In the genomic region with DNA sequence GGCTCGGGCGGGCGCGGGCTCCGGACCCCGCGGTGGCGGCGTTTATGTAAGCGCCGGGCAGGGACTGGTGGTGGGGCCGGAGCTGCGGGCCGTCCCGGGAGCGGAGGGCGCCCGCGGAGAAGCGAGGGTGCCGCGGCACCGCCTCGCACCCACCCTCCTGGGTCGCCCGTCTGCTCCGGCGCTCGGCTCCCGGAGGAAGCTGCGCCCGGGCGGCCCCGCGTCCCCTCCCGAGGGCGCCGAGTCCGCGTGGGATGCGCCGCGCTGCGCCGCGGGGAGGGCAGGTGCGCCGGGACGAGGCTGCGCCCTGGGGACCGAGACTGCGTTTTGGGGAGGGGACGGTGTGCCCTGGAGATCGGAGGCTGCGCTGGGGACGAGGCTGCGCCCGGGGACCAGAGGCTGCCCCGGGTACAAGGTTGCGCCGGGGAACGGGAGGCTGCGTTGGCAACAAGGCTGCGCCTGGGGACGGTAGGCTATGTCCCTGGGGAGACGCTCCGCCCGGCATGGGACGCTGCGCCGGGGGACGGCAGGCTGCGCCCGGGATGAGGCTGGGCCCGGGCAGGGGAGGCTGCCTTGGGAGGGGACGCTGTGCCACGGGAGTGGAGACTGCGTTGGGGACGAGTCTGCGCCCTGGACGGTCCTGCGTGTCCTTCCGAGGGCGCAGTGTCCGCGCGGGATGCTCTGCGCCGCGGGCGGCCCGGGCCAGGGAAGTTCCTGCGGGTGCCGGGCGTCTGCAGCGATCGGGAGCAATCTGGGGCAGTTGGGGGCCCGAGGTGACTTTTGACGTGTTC, we compare ENCODE assay signal across 8 cellular contexts. TPM values are rescaled to one million over a fixed set of nuclear protein-coding genes. Genes with fewer than 3 reads are reported as not detected.
A peak's percentile ranks its signal among the peaks of the same experiment; 100 is the strongest.
DNase-seq lines count a peak whose midpoint lies in the region; ATAC-seq, FAIRE-seq and TF ChIP-seq lines count a peak whose summit lies in the region.

No MANE protein-coding gene starts in this region.

- H3K79me2 ChIP-seq in endothelial cell of umbilical vein (ENCODE audit: control insufficient read depth, insufficient read depth, low read length): peaks cover 38% of the 10 kb centered on the region

- H3K9me3 ChIP-seq in endothelial cell of umbilical vein (replicated peaks; ENCODE audit: control insufficient read depth, insufficient read depth, low read length) (no peaks in the 10 kb centered on the region), mucosa of rectum (ENCODE audit: control insufficient read depth in 2 of 2, low read length in 2 of 2) (no peaks in the 10 kb centered on the region)

- POLR2A ChIA-PET in activated B cell treated with CpG ODN at 0.5 μM for 24 hours (lab: Charles Lee): interaction anchor here (0.5 to 0.7 kb wide), 2 partner anchors 54 to 273 kb away, joined by 3 to 9 read pairs; partner anchors contain the start of gene UBE2G2
- POLR2A ChIA-PET in endothelial cell of umbilical vein (lab: Charles Lee): no interaction called here

- dilution Hi-C loops in endothelial cell of umbilical vein (cut with MboI; ENCODE audit: extremely low pct_ligation_motif_present, low sequenced_read_pairs): no loop called here

- H3K27ac ChIP-seq in endothelial cell of umbilical vein (ENCODE audit: insufficient read depth, low read depth, low read length) (no peak overlapping the region), mucosa of rectum (ENCODE audit: low read depth in 2 of 2, low read length in 2 of 2) (peak overlapping the region in 1 of 2 donors; percentile 38)

- CTCF ChIA-PET in activated B cell treated with CpG ODN at 0.5 μM for 24 hours (lab: Charles Lee): interaction anchor here (2.3 to 2.9 kb wide), 2 partner anchors 53 to 63 kb away, joined by 9 to 12 read pairs; no protein-coding TSS in a partner anchor
- CTCF ChIA-PET in endothelial cell of umbilical vein (lab: Charles Lee): interaction anchor here (1.2 to 6.0 kb wide), 6 partner anchors 20 to 65 kb away, joined by 3 to 67 read pairs (median 22); no protein-coding TSS in a partner anchor

- no peaks in the 10 kb centered on the region for H3K27me3 Mint-ChIP-seq in activated B cell treated with CpG ODN at 0.5 μM for 24 hours
- peaks cover 18% of the 10 kb centered on the region for H3K27me3 Mint-ChIP-seq in type B pancreatic cell

- H3K4me3 Mint-ChIP-seq in activated B cell treated with CpG ODN at 0.5 μM for 24 hours: peak overlapping the region; percentile 86
- peak overlapping the region; percentile 91 for H3K4me3 Mint-ChIP-seq in type B pancreatic cell

- peaks cover 49% of the 10 kb centered on the region for H3K4me1 Mint-ChIP-seq in activated B cell treated with CpG ODN at 0.5 μM for 24 hours
- H3K4me1 Mint-ChIP-seq in type B pancreatic cell (ENCODE audit: unreplicated experiment): peaks cover 27% of the 10 kb centered on the region

- H3K4me3 ChIP-seq in endothelial cell of umbilical vein (replicated peaks in 1 of 3; ENCODE audit: insufficient read depth in 1 of 3, low read depth in 1 of 3, low read length in 3 of 3) (peak overlapping the region; percentile 68 to 81 (median 73)), mucosa of rectum (ENCODE audit: low read length in 2 of 2) (peak overlapping the region; percentile 68 to 71)

- TF ChIP-seq POLR2A in GM18505 (IDR thresholded peaks at IDR 0.05; ENCODE audit: borderline replicate concordance, extremely low read depth, insufficient read depth, insufficient read length) (no peak), endothelial cell of umbilical vein (IDR thresholded peaks at IDR 0.05; ENCODE audit: low read depth, low read length) (no peak)

- peak overlapping the region; percentile 69 for H2AFZ ChIP-seq in endothelial cell of umbilical vein (ENCODE audit: low read depth, low read length)

- no peak for FAIRE-seq in endothelial cell of umbilical vein (lab: Jason Lieb, UNC)

- H4K20me1 ChIP-seq in endothelial cell of umbilical vein (replicated peaks; ENCODE audit: control insufficient read depth, extremely low read depth, insufficient read depth, low read length): no peaks in the 10 kb centered on the region

- H3K4me2 ChIP-seq in endothelial cell of umbilical vein (ENCODE audit: insufficient read depth, low read length): peak overlapping the region; percentile 83

- no peak for TF ChIP-seq CTCF in activated B cell treated with CpG ODN at 0.5 μM for 24 hours (IDR thresholded peaks at IDR 0.05)
- TF ChIP-seq CTCF in endothelial cell of umbilical vein (IDR thresholded peaks at IDR 0.05; ENCODE audit: extremely low read depth in 1 of 2, insufficient read depth in 1 of 2, low read depth in 1 of 2, low read length in 2 of 2): no peak
- TF ChIP-seq CTCF in type B pancreatic cell (conservative IDR thresholded peaks at IDR 0.05): no peak

- H3K27ac Mint-ChIP-seq in activated B cell treated with CpG ODN at 0.5 μM for 24 hours (peak overlapping the region; percentile 82), type B pancreatic cell (peak overlapping the region; percentile 91)

- H3K9ac ChIP-seq in endothelial cell of umbilical vein (replicated peaks; ENCODE audit: extremely low read depth, insufficient read depth, low read length) (peak overlapping the region; percentile 77), mucosa of rectum (ENCODE audit: low read depth in 1 of 2, low read length in 2 of 2) (peak overlapping the region; percentile 0 to 68)

- intact Hi-C loops in activated B cell treated with CpG ODN at 0.5 μM for 24 hours (cut with micrococcal nuclease): loop anchor here (1.0 to 10.0 kb wide), 2 partner anchors 53 to 260 kb away; partner anchors contain the start of gene SUMO3
- intact Hi-C loops in endothelial cell of umbilical vein (cut with micrococcal nuclease): loop anchor here (1.0 to 2.0 kb wide), 3 partner anchors 53 to 116 kb away; no protein-coding TSS in a partner anchor

- ATAC-seq in GM18505 (IDR thresholded peaks at IDR 0.05; ENCODE audit: unreplicated experiment) (peak; percentile 30), activated B cell treated with CpG ODN at 0.5 μM for 24 hours (ENCODE audit: low read depth) (peak; percentile 47), GM19452 (IDR thresholded peaks at IDR 0.05; ENCODE audit: unreplicated experiment) (no peak)

- H3K36me3 ChIP-seq in endothelial cell of umbilical vein (ENCODE audit: control insufficient read depth in 2 of 2, extremely low read depth in 1 of 2, insufficient read depth in 2 of 2, low read length in 2 of 2) (no peaks in the 10 kb centered on the region), mucosa of rectum (ENCODE audit: control insufficient read depth in 2 of 2, insufficient read depth in 2 of 2, low read length in 2 of 2) (no peaks in the 10 kb centered on the region)

- H3K9me3 Mint-ChIP-seq in activated B cell treated with CpG ODN at 0.5 μM for 24 hours (no peaks in the 10 kb centered on the region), type B pancreatic cell (no peaks in the 10 kb centered on the region)

- DNase-seq in HK-2 (ENCODE audit: unreplicated experiment) (peak; percentile 22), activated B cell treated with CpG ODN at 0.5 μM for 24 hours (peak; percentile 42), endothelial cell of umbilical vein (ENCODE audit: low read depth, low spot score) (peak; percentile 38), type B pancreatic cell (ENCODE audit: extremely low spot score, unreplicated experiment) (no peak), T-helper 9 cell (no peak)

- no peaks in the 10 kb centered on the region for H3K9me1 ChIP-seq in endothelial cell of umbilical vein (replicated peaks; ENCODE audit: control insufficient read depth, extremely low read depth, insufficient read depth, low read length)

- BruUV-seq in endothelial cell of umbilical vein (replicated peaks; lab: Mats Ljungman, UMichigan): no TSS peak

- H3K27me3 ChIP-seq in endothelial cell of umbilical vein (ENCODE audit: control insufficient read depth in 2 of 2, insufficient read depth in 2 of 2, low read length in 2 of 2) (no peaks in the 10 kb centered on the region), mucosa of rectum (ENCODE audit: control insufficient read depth in 2 of 2, insufficient read depth in 2 of 2, low read length in 2 of 2) (peaks cover 3 to 5% of the 10 kb centered on the region in 2 donors)

- H3K4me1 ChIP-seq in endothelial cell of umbilical vein (ENCODE audit: control insufficient read depth, extremely low read depth, insufficient read depth, low read length) (peaks cover 20% of the 10 kb centered on the region), mucosa of rectum (ENCODE audit: control insufficient read depth in 2 of 2, insufficient read depth in 2 of 2, low read length in 2 of 2) (peaks cover 8 to 19% of the 10 kb centered on the region in 2 donors)

- H3K36me3 Mint-ChIP-seq in activated B cell treated with CpG ODN at 0.5 μM for 24 hours (ENCODE audit: low read depth): peaks cover 4% of the 10 kb centered on the region
- H3K36me3 Mint-ChIP-seq in type B pancreatic cell: peaks cover 3% of the 10 kb centered on the region

TF ChIP-seq in endothelial cell of umbilical vein, 7 proteins besides CTCF, POLR2A, EP300 and RAD21:
- no peak for TF ChIP-seq MYC (IDR thresholded peaks at IDR 0.05; ENCODE audit: low read depth, low read length)
- TF ChIP-seq FOS (IDR thresholded peaks at IDR 0.05; ENCODE audit: borderline replicate concordance, insufficient read depth, low read length): no peak
- no peak for TF ChIP-seq POLR2AphosphoS5 (IDR thresholded peaks at IDR 0.05; ENCODE audit: insufficient read depth, low read depth, low read length)
- no peak for TF ChIP-seq EZH2 (IDR thresholded peaks at IDR 0.05; ENCODE audit: borderline replicate concordance, low read depth, low read length, severe bottlenecking)
- no peak for TF ChIP-seq GATA2 (IDR thresholded peaks at IDR 0.05; ENCODE audit: insufficient read depth, insufficient read length, low read depth, low read length)
- TF ChIP-seq, protein P1, sequence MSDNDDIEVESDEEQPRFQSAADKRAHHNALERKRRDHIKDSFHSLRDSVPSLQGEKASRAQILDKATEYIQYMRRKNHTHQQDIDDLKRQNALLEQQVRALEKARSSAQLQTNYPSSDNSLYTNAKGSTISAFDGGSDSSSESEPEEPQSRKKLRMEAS (IDR thresholded peaks at IDR 0.05; ENCODE audit: insufficient read depth, insufficient read length): no peak
- TF ChIP-seq JUN (IDR thresholded peaks at IDR 0.05; ENCODE audit: borderline replicate concordance, insufficient read depth, insufficient read length, low read depth): no peak

RNA-seq across cellular contexts. Expression of gene ADARB1, which starts 0.6 kb away (rescaled TPM):
- 21.6 and 22.6 TPM in 2 replicates for total RNA-seq in activated B cell treated with CpG ODN at 0.5 μM for 24 hours
- 54.3 and 55.5 TPM in 2 replicates for total RNA-seq in endothelial cell of umbilical vein
- polyA plus RNA-seq in endothelial cell of umbilical vein: 17.8 and 32.5 TPM in 2 replicates
- 17.4 and 18.8 TPM in 2 replicates for polyA plus RNA-seq in endothelial cell of umbilical vein (2011; cell fraction: cytosol; rRNA removed)
- 88.3 and 92.8 TPM in 2 replicates for polyA plus RNA-seq in endothelial cell of umbilical vein (2011; cell fraction: nucleus; rRNA removed)
- 29.3 and 33.4 TPM in 2 replicates for polyA plus RNA-seq in endothelial cell of umbilical vein (2012)
- polyA minus RNA-seq in endothelial cell of umbilical vein: 41.5 and 43.3 TPM in 2 replicates
- polyA minus RNA-seq in endothelial cell of umbilical vein (2011; cell fraction: cytosol; rRNA and poly(A)+ RNA removed): 54.5 TPM
- polyA minus RNA-seq in endothelial cell of umbilical vein (2011; cell fraction: nucleus; rRNA and poly(A)+ RNA removed): 48.7 and 51.7 TPM in 2 replicates
- 20.7 and 20.9 TPM in 2 replicates for total RNA-seq in type B pancreatic cell (ENCODE audit: low replicate concordance)

Comparison
In these comparisons a context has a peak if more than half of its experiments do, and no peak if none do; other contexts are left out.
1. DNase-seq: peak in HK-2 (single experiment), activated B cell treated with CpG ODN at 0.5 μM for 24 hours (single experiment) and endothelial cell of umbilical vein (single experiment); none in type B pancreatic cell (single experiment) and T-helper 9 cell (single experiment).